ENCODE assay signal across 20 cellular contexts in the genomic region with DNA sequence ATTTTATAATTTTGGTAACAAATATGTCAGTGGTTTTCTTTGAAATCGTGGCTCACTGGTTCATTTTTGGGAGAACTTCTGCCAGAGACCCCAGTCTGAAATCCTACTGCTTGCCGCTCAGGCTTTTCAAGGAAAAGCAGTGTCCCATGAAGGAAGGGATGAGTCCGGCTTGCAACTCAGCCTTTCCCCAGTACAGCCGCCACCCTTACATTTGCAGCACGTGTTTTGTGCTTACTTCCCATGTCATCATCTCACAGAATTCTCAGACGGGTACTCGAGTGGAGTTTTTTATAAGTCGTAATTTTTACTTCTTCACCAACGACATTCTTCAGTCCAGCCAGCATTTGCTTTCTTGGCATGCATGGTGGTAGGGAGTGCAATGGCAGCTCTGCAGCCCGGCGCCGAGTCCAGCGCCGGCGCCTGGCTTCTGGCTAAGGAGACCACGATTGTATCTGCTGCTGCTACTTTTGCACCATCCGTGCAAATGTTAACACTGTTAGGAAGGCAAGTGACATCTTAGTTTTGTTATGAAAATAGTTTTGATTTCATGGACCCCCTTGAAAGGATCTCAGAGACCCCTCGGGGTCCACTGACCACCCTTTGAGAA.
DNase-seq lines count a peak whose midpoint lies in the region; ATAC-seq, FAIRE-seq and TF ChIP-seq lines count a peak whose summit lies in the region.
"Had no signal": no experiment of that assay in that cellular context is flagged by ENCODE, and none has a peak within 500 bp of the region (broad histone marks: within the 10 kb centered on the region; RNA-seq: fewer than 3 reads in every experiment).

No MANE protein-coding gene starts in this region.

- no peak for TF ChIP-seq POLR2A in K562 (conservative IDR thresholded peaks at IDR 0.05)

- no peaks in the 10 kb centered on the region for H3K9me1 ChIP-seq in K562 (ENCODE audit: control insufficient read depth, insufficient read depth, low read length)

- no peak overlapping the region for H3K4me2 ChIP-seq in K562 (ENCODE audit: insufficient read depth, low read length)
- H3K4me2 ChIP-seq in osteoblast (ENCODE audit: insufficient read depth, low read length), result no peak overlapping the region
- H3K4me2 ChIP-seq: BLaER1 treated with 17β-estradiol and CSF1 and Interleukin-3, amounts not matched to agents 10 nM and 100 nM had no signal

- H3K79me2 ChIP-seq in K562 (ENCODE audit: control insufficient read depth, insufficient read depth, low read length), result no peaks in the 10 kb centered on the region
- H3K79me2 ChIP-seq in osteoblast (ENCODE audit: insufficient read depth, low read length), result no peaks in the 10 kb centered on the region

- H3K9me3 ChIP-seq in K562 (replicated peaks; ENCODE audit: control insufficient read depth, insufficient read depth, low read depth, low read length), result no peaks in the 10 kb centered on the region
- H3K9me3 ChIP-seq in kidney (ENCODE audit: control insufficient read depth in 1 of 2, low read length in 2 of 2), result no peaks in the 10 kb centered on the region
- no peaks in the 10 kb centered on the region for H3K9me3 ChIP-seq in osteoblast (ENCODE audit: low read depth, low read length)
- H3K9me3 ChIP-seq: BLaER1 treated with 17β-estradiol and CSF1 and Interleukin-3, amounts not matched to agents 10 nM and 100 nM had no signal

- intact Hi-C loops in K562 (cut with micrococcal nuclease) (loop anchor here (10.0 kb wide), 1 partner anchor 110 kb away; no protein-coding TSS in a partner anchor), kidney (cut with DNase I) (loop anchor here (10.0 kb wide), 1 partner anchor 370 kb away; no protein-coding TSS in a partner anchor)

- in situ Hi-C loops in K562 (cut with MboI), result loop anchor here (10.0 kb wide), 1 partner anchor 600 kb away; no protein-coding TSS in a partner anchor

- WGBS in K562 (ENCODE audit: insufficient coverage, low coverage, missing lambda C conversion rate), result 7% methylated on average over 18 of the region's 18 CpGs

- H3K9ac ChIP-seq in K562 (ENCODE audit: insufficient read depth in 1 of 2, low read depth in 2 of 2, low read length in 2 of 2) (no peak overlapping the region), kidney (ENCODE audit: low read length in 2 of 2) (no peak overlapping the region)
- H3K9ac ChIP-seq: BLaER1 treated with 17β-estradiol and CSF1 and Interleukin-3, amounts not matched to agents 10 nM and 100 nM; GM23248 had no signal

- ATAC-seq in K562, result peak; percentile 16; the same call in 2 of the 3 replicates
- ATAC-seq: CD8-positive, alpha-beta T cell; HCT116 had no signal

- POLR2A ChIA-PET in K562 (lab: Yijun Ruan, JAX), result interaction anchor here (0.7 kb wide), 1 partner anchor 15 kb away, joined by 3 read pairs; no protein-coding TSS in a partner anchor

- peaks cover 0 to 15% of the 10 kb centered on the region in 2 experiments; a peak in 2 of 5 replicates for H3K4me1 ChIP-seq in K562 (replicated peaks in 1 of 2; ENCODE audit: control insufficient read depth in 2 of 2, insufficient read depth in 2 of 2, low read length in 2 of 2)
- H3K4me1 ChIP-seq in kidney (ENCODE audit: control insufficient read depth in 1 of 2, insufficient read depth in 1 of 2, low read depth in 1 of 2, low read length in 2 of 2), result peaks cover 0 to 4% of the 10 kb centered on the region in 2 donors
- H3K4me1 ChIP-seq in osteoblast (ENCODE audit: insufficient read depth, low read length), result no peaks in the 10 kb centered on the region

- no peak for FAIRE-seq in K562 (lab: Jason Lieb, UNC)
- no peak for FAIRE-seq in kidney (lab: Jason Lieb, UNC)
- FAIRE-seq: G401.6, GM12891, GM19239, HTR-8/SVneo had no signal

- H3K27me3 ChIP-seq in K562 (ENCODE audit: control insufficient read depth in 2 of 2, insufficient read depth in 2 of 2, low read length in 2 of 2) (peaks cover 4 to 38% of the 10 kb centered on the region in 2 experiments; a peak in 4 of 5 replicates), osteoblast (ENCODE audit: insufficient read depth, low read length) (no peaks in the 10 kb centered on the region)

- no peak overlapping the region for H2AFZ ChIP-seq in K562 (ENCODE audit: low read depth, low read length)
- no peak overlapping the region for H2AFZ ChIP-seq in osteoblast (ENCODE audit: low read length)
- H2AFZ ChIP-seq: GM23248 had no signal

- CTCF ChIA-PET in K562 (lab: Yijun Ruan, JAX; ENCODE audit: low intra/inter-chr PET ratio), result no interaction called here

- no peak for TF ChIP-seq RAD21 in K562 (CRISPR knock-in tag; conservative IDR thresholded peaks at IDR 0.05 in 1 of 2, IDR thresholded peaks at IDR 0.05 in 1 of 2)

- TF ChIP-seq CTCF in K562 (IDR thresholded peaks at IDR 0.05 in 2 of 3, conservative IDR thresholded peaks at IDR 0.05 in 1 of 3; ENCODE audit: insufficient read depth in 2 of 3, low read depth in 1 of 3, low read length in 3 of 3), result no peak
- TF ChIP-seq CTCF in kidney (IDR thresholded peaks at IDR 0.05; ENCODE audit: borderline replicate concordance, extremely low read depth, insufficient read depth), result no peak
- no peak for TF ChIP-seq CTCF in osteoblast (IDR thresholded peaks at IDR 0.05; ENCODE audit: extremely low read depth, low read depth, low read length)

- no peak overlapping the region for H3K4me3 ChIP-seq in K562
- H3K4me3 ChIP-seq in kidney (ENCODE audit: low read length in 2 of 2), result no peak overlapping the region
- no peak overlapping the region for H3K4me3 ChIP-seq in osteoblast (ENCODE audit: insufficient read depth, low read length)
- H3K4me3 ChIP-seq: BLaER1 treated with 17β-estradiol and CSF1 and Interleukin-3, amounts not matched to agents 10 nM and 100 nM; GM23248 had no signal

- DNase-seq in OCI-M1 (lab: John Stamatoyannopoulos, UW) (peak; percentile 15), K562 (ENCODE audit: extremely low read depth in 1 of 4, low spot score in 3 of 4) (no peak), kidney (peak; percentile 6), osteoblast (ENCODE audit: insufficient read length, low spot score, missing footprints) (peak; percentile 38), T-helper 2 cell (no peak), DMS79 treated with DMSO at 0.1 percent for 48 hours (lab: John Stamatoyannopoulos, UW) (no peak), DMS53 (lab: John Stamatoyannopoulos, UW) (no peak), AML-193 (lab: John Stamatoyannopoulos, UW) (no peak)
- DNase-seq: 8988T; Calu3; CD8-positive, alpha-beta T cell; GM23248; H7; HFFc6 had no signal

- no peaks in the 10 kb centered on the region for H4K20me1 ChIP-seq in K562 (replicated peaks; ENCODE audit: control insufficient read depth, insufficient read depth, low read length)
- H4K20me1 ChIP-seq in osteoblast (ENCODE audit: insufficient read depth, low read length), result no peaks in the 10 kb centered on the region

- TF ChIP-seq EP300 in K562 (IDR thresholded peaks at IDR 0.05; ENCODE audit: low read length), result no peak; the same call in 1 of the 2 replicates

- BruUV-seq in K562 (replicated peaks; lab: Mats Ljungman, UMichigan), result no TSS peak

- no peak overlapping the region for H3K27ac ChIP-seq in K562 (ENCODE audit: extremely low read depth, low read depth, low read length)
- no peak overlapping the region for H3K27ac ChIP-seq in kidney (ENCODE audit: low read depth in 2 of 2, low read length in 2 of 2)
- no peak overlapping the region for H3K27ac ChIP-seq in osteoblast (ENCODE audit: low read depth, low read length)
- H3K27ac ChIP-seq: BLaER1 treated with 17β-estradiol and CSF1 and Interleukin-3, amounts not matched to agents 10 nM and 100 nM; GM23248 had no signal

- no peaks in the 10 kb centered on the region for H3K36me3 ChIP-seq in K562 (ENCODE audit: control insufficient read depth, insufficient read depth, low read length)
- H3K36me3 ChIP-seq in kidney (ENCODE audit: control insufficient read depth in 1 of 2, insufficient read depth in 2 of 2, low read length in 2 of 2), result no peaks in the 10 kb centered on the region
- H3K36me3 ChIP-seq in osteoblast (ENCODE audit: insufficient read depth, low read length), result no peaks in the 10 kb centered on the region
- H3K36me3 ChIP-seq: BLaER1 treated with 17β-estradiol and CSF1 and Interleukin-3, amounts not matched to agents 10 nM and 100 nM had no signal

TF ChIP-seq in K562, 482 proteins besides CTCF, POLR2A, EP300 and RAD21 (continues in another document):
- TF ChIP-seq ARID2 (IDR thresholded peaks at IDR 0.05), result no peak
- TF ChIP-seq CAMTA2 (CRISPR knock-in tag; conservative IDR thresholded peaks at IDR 0.05), result no peak
- peak; percentile 62; the same call in 1 of the 2 replicates for TF ChIP-seq ZNF766 (CRISPR knock-in tag; conservative IDR thresholded peaks at IDR 0.05)
- TF ChIP-seq, protein P1, sequence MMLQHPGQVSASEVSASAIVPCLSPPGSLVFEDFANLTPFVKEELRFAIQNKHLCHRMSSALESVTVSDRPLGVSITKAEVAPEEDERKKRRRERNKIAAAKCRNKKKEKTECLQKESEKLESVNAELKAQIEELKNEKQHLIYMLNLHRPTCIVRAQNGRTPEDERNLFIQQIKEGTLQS (IDR thresholded peaks at IDR 0.05), result peak; percentile 37; the same call in 1 of the 2 replicates
- TF ChIP-seq, protein P1 (CRISPR knock-in tag; conservative IDR thresholded peaks at IDR 0.05), result no peak
- TF ChIP-seq KLF6 (CRISPR knock-in tag; IDR thresholded peaks at IDR 0.05; ENCODE audit: borderline replicate concordance), result 0 out of 2 replicates have a peak, but pooled peaks have one; percentile 54
- TF ChIP-seq CEBPG (CRISPR knock-in tag; IDR thresholded peaks at IDR 0.05), result peak; percentile 64
- TF ChIP-seq CEBPG (tag; conservative IDR thresholded peaks at IDR 0.05 in 1 of 2, IDR thresholded peaks at IDR 0.05 in 1 of 2), result peak in 1 of 2 experiments; percentile 85; a peak in 2 of 4 replicates
- TF ChIP-seq, protein P2, sequence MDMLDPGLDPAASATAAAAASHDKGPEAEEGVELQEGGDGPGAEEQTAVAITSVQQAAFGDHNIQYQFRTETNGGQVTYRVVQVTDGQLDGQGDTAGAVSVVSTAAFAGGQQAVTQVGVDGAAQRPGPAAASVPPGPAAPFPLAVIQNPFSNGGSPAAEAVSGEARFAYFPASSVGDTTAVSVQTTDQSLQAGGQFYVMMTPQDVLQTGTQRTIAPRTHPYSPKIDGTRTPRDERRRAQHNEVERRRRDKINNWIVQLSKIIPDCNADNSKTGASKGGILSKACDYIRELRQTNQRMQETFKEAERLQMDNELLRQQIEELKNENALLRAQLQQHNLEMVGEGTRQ (CRISPR knock-in tag; IDR thresholded peaks at IDR 0.05), result 0 out of 2 replicates have a peak, but pooled peaks have one; percentile 25
- no peak for TF ChIP-seq RAD51 (IDR thresholded peaks at IDR 0.05; ENCODE audit: borderline replicate concordance, low read depth)
- TF ChIP-seq POLR2AphosphoS5 (IDR thresholded peaks at IDR 0.05; ENCODE audit: control insufficient read depth, insufficient read depth, low read depth, low read length), result no peak
- TF ChIP-seq SMARCC2 (IDR thresholded peaks at IDR 0.05; ENCODE audit: low read depth), result no peak
- no peak for TF ChIP-seq KLF1 (tag; IDR thresholded peaks at IDR 0.05)

Comparison
In these comparisons a context has a peak if more than half of its experiments do, and no peak if none do; other contexts are left out.
1. DNase-seq: peak in OCI-M1 (single experiment), kidney (single experiment) and osteoblast (single experiment); none in K562 (0 of 4), T-helper 2 cell (0 of 5), DMS79 treated with DMSO at 0.1 percent for 48 hours (single experiment), DMS53 (single experiment) and AML-193 (0 of 2).